Comparison of ENCODE assay signal across 20 cellular contexts in the genomic region with DNA sequence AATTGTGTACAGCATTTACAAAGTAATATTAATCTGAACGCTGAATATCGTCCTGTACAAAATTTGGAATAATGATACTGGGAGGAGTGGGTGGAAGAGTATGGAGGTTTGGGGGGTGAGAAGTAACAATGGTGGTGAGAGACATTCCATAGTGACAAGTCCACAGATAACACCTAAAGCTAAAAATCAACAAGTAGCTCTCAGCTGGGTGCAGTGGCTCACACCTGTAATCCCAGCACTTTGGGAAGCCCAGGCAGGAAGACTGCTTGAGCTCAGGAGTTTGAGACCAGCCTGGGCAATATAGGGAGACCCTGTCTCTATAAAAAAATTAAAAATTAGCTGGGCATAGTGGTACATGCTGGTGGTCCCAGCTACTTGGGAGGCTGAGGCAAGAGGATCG.
"Had no signal": no experiment of that assay in that cellular context is flagged by ENCODE, and none has a peak within 500 bp of the region (broad histone marks: within the 10 kb centered on the region; RNA-seq: fewer than 3 reads in every experiment).

No MANE protein-coding gene starts in this region.

- H3K9me3 Mint-ChIP-seq: activated CD4-positive, alpha-beta T cell treated with anti-CD3 and anti-CD28 coated beads, Interleukin-2, amount 10 ng/mL, durations not matched to agents 24 days and 14 days had no signal

- H3K27me3 ChIP-seq: foreskin keratinocyte, pancreas, transverse colon, uterus had no signal

- H3K4me3 Mint-ChIP-seq: activated CD4-positive, alpha-beta T cell treated with anti-CD3 and anti-CD28 coated beads, Interleukin-2, amount 10 ng/mL, durations not matched to agents 24 days and 14 days; activated T-cell treated with anti-CD3 and anti-CD28 coated beads, Interleukin-2, amount 50 U/mL, for 4 hours; dendritic cell treated with granulocyte-macrophage colony-stimulating factor and Interleukin-4, amounts not matched to agents 40 ng/mL and 50 ng/mL, for 4 days; naive thymus-derived CD4-positive, alpha-beta T cell; stimulated activated naive B cell treated with anti-CD40 and anti-IgM and Interleukin-4, amounts not matched to agents 10 μg/mL and 1 μg/mL and 100 μg/mL, for 72 hours had no signal

- H3K4me1 ChIP-seq: foreskin keratinocyte, uterus had no signal

- DNase-seq: activated CD4-positive, alpha-beta T cell treated with anti-CD3 and anti-CD28 coated beads, Interleukin-2, amount 10 ng/mL, durations not matched to agents 24 days and 14 days; activated gamma-delta T cell; activated naive CD4-positive, alpha-beta T cell treated with anti-CD3 and anti-CD28 coated beads, Interleukin-2, amount 50 U/mL, for 16 hours; activated T-cell treated with anti-CD3 and anti-CD28 coated beads, Interleukin-2, amount 50 U/mL, for 4 hours; aorta; caudate nucleus; effector CD4-positive, alpha-beta T cell; foreskin keratinocyte; kidney; lower lobe of right lung; naive thymus-derived CD4-positive, alpha-beta T cell; pancreas; small intestine; stimulated activated CD4-positive, alpha-beta T cell treated with anti-CD3 and anti-CD28 coated beads, Interleukin-2, amount 100 ng/mL, for 48 hours; stimulated activated CD8-positive, alpha-beta memory T cell treated with anti-CD3 and anti-CD28 coated beads, Interleukin-4, amount 100 ng/mL, for 48 hours; stimulated activated naive B cell treated with anti-CD40 and anti-IgM and Interleukin-4, amounts not matched to agents 10 μg/mL and 1 μg/mL and 100 μg/mL, for 72 hours; transverse colon; uterus had no signal

- H3K27ac ChIP-seq: foreskin keratinocyte, lower lobe of right lung, pancreas, transverse colon, uterus had no signal

- H3K9me3 ChIP-seq: lower lobe of right lung, pancreas, transverse colon, uterus had no signal

- H3K27me3 Mint-ChIP-seq: activated CD4-positive, alpha-beta T cell treated with anti-CD3 and anti-CD28 coated beads, Interleukin-2, amount 10 ng/mL, durations not matched to agents 24 days and 14 days; dendritic cell treated with granulocyte-macrophage colony-stimulating factor and Interleukin-4, amounts not matched to agents 40 ng/mL and 50 ng/mL, for 4 days; naive thymus-derived CD4-positive, alpha-beta T cell; stimulated activated naive B cell treated with anti-CD40 and anti-IgM and Interleukin-4, amounts not matched to agents 10 μg/mL and 1 μg/mL and 100 μg/mL, for 72 hours had no signal

- H3K27ac Mint-ChIP-seq: activated CD4-positive, alpha-beta T cell treated with anti-CD3 and anti-CD28 coated beads, Interleukin-2, amount 10 ng/mL, durations not matched to agents 24 days and 14 days; dendritic cell treated with granulocyte-macrophage colony-stimulating factor and Interleukin-4, amounts not matched to agents 40 ng/mL and 50 ng/mL, for 4 days; stimulated activated naive B cell treated with anti-CD40 and anti-IgM and Interleukin-4, amounts not matched to agents 10 μg/mL and 1 μg/mL and 100 μg/mL, for 72 hours had no signal

- ATAC-seq: activated T-cell treated with anti-CD3 and anti-CD28 coated beads, Interleukin-2, amount 50 U/mL, for 4 hours; foreskin keratinocyte; lower lobe of right lung; naive thymus-derived CD4-positive, alpha-beta T cell; pancreas; sciatic nerve; stimulated activated naive B cell treated with anti-CD40 and anti-IgM and Interleukin-4, amounts not matched to agents 10 μg/mL and 1 μg/mL and 100 μg/mL, for 72 hours had no signal

- H3K4me3 ChIP-seq: lower lobe of right lung, pancreas, transverse colon, uterus had no signal

- H3K36me3 ChIP-seq: uterus had no signal
